Comparison of ENCODE assay signal across 10 cellular contexts in genomic region chr10:93461807-93462178, GRCh38. TPM values are rescaled to one million over a fixed set of nuclear protein-coding genes. Genes with fewer than 3 reads are reported as not detected.
DNase-seq lines count a peak whose midpoint lies in the region; ATAC-seq, FAIRE-seq and TF ChIP-seq lines count a peak whose summit lies in the region.
"Had no signal": no experiment of that assay in that cellular context is flagged by ENCODE, and none has a peak within 500 bp of the region (broad histone marks: within the 10 kb centered on the region; RNA-seq: fewer than 3 reads in every experiment).

No MANE protein-coding gene starts in this region.

- H3K27me3 Mint-ChIP-seq in naive B cell = no peaks in the 10 kb centered on the region
- peaks cover 7% of the 10 kb centered on the region for H3K27me3 Mint-ChIP-seq in T-helper 17 cell
- H3K27me3 Mint-ChIP-seq: brain had no signal

- H3K36me3 ChIP-seq in bronchial epithelial cell (ENCODE audit: control insufficient read depth, insufficient read depth, low read length) = peaks cover 12% of the 10 kb centered on the region

- H3K36me3 Mint-ChIP-seq in naive B cell = no peaks in the 10 kb centered on the region
- H3K36me3 Mint-ChIP-seq in T-helper 17 cell (ENCODE audit: low read depth) = no peaks in the 10 kb centered on the region
- H3K36me3 Mint-ChIP-seq: brain had no signal

- DNase-seq in DMS79 (lab: John Stamatoyannopoulos, UW) (peak; percentile 95), NCI-H2029 treated with DMSO at 0.1 percent for 48 hours (lab: John Stamatoyannopoulos, UW) (peak; percentile 88), bronchial epithelial cell (ENCODE audit: low read depth) (peak; percentile 80), naive B cell (no peak), T-helper 17 cell (no peak), GM13977 (ENCODE audit: low spot score) (no peak)
- no peak for DNase-seq in stimulated activated CD4-positive, alpha-beta T cell treated with anti-CD3 and anti-CD28 coated beads, Interleukin-4, amount 100 ng/mL, for 4 hours

- peak; percentile 79 to 84 for ATAC-seq in naive B cell (ENCODE audit: low read depth in 2 of 2)
- no peak for ATAC-seq in GM19397 (IDR thresholded peaks at IDR 0.05; ENCODE audit: unreplicated experiment)
- no peak for ATAC-seq in T-helper 17 cell

- no peaks in the 10 kb centered on the region for H3K9me3 ChIP-seq in T-helper 17 cell (ENCODE audit: control insufficient read depth, low read length, poor library complexity, severe bottlenecking)

- peak overlapping the region in 2 of 6 donors; percentile 58 to 76 for H3K27ac Mint-ChIP-seq in naive B cell
- no peak overlapping the region for H3K27ac Mint-ChIP-seq in T-helper 17 cell

- H3K4me1 Mint-ChIP-seq in naive B cell (peaks cover 9 to 32% (median 20%) of the 10 kb centered on the region in 3 donors), T-helper 17 cell (peaks cover 8% of the 10 kb centered on the region)

- H3K9me3 Mint-ChIP-seq in naive B cell = no peaks in the 10 kb centered on the region

- no peaks in the 10 kb centered on the region for H3K27me3 ChIP-seq in bronchial epithelial cell (ENCODE audit: control insufficient read depth, insufficient read depth, low read length)

- H3K4me3 Mint-ChIP-seq in naive B cell (peak overlapping the region in 2 of 8 donors; percentile 49 to 67), T-helper 17 cell (no peak overlapping the region)
- H3K4me3 Mint-ChIP-seq: brain had no signal

- no peak overlapping the region for H3K4me3 ChIP-seq in bronchial epithelial cell (ENCODE audit: low read depth, low read length)
- H3K4me3 ChIP-seq: SK-N-MC had no signal

- in situ Hi-C loops in GM13977 (cut with MboI; ENCODE audit: low pct_unique_long_range_greater_than_20kb, low sequenced_read_pairs, unreplicated experiment) = no loop called here

- FAIRE-seq in bronchial epithelial cell (lab: Jason Lieb, UNC) = no peak

- TF ChIP-seq CTCF in bronchial epithelial cell (IDR thresholded peaks at IDR 0.05; ENCODE audit: insufficient read depth, low read length, severe bottlenecking) (no peak), GM13977 (IDR thresholded peaks at IDR 0.05; ENCODE audit: extremely low read depth, insufficient read depth, missing control alignments) (no peak)

RNA-seq across cellular contexts. Expression of gene MYOF, which starts 20.3 kb away (rescaled TPM):
- total RNA-seq in bronchial epithelial cell = 108 and 133 TPM in 2 replicates
- under 1 TPM in 2 of 6 donors, not detected in 4; 0.25 to 0.40 TPM for polyA plus RNA-seq in naive B cell (ENCODE audit: low read depth in 6 of 6)
- 1 to 10 TPM in 1 of 2 donors, under 1 TPM in 1; 0.81 to 1.6 TPM for total RNA-seq in T-helper 17 cell

RNA-seq across cellular contexts. Expression of gene CEP55, which starts 34.6 kb away (rescaled TPM):
- total RNA-seq in bronchial epithelial cell (0.53 and 2.0 TPM in 2 replicates), T-helper 17 cell (under 1 TPM; 0.27 to 0.63 TPM)
- polyA plus RNA-seq in naive B cell (ENCODE audit: low read depth in 6 of 6) = under 1 TPM in 2 of 6 donors, not detected in 4; 0.21 to 0.24 TPM

Comparison
In these comparisons a context has a peak if more than half of its experiments do, and no peak if none do; other contexts are left out.
1. DNase-seq: peak in DMS79 (single experiment), NCI-H2029 treated with DMSO at 0.1 percent for 48 hours (single experiment) and bronchial epithelial cell (single experiment); none in naive B cell (single experiment), stimulated activated CD4-positive, alpha-beta T cell treated with anti-CD3 and anti-CD28 coated beads, Interleukin-4, amount 100 ng/mL, for 4 hours (0 of 2), T-helper 17 cell (0 of 3) and GM13977 (single experiment).
2. ATAC-seq: peak in naive B cell (2 of 2); none in GM19397 (single experiment) and T-helper 17 cell (single experiment).
3. RNA of gene MYOF, which starts 20.3 kb away (total RNA-seq): 108 to 133 TPM in bronchial epithelial cell; 0.81 to 1.6 TPM in T-helper 17 cell; every median in the first group is over 10 times any median in the second.